Comparison of ENCODE assay signal across 1 cellular context in genomic region chr13:97288486-97288900, GRCh38.
TF ChIP-seq lines count a peak whose summit lies in the region.

No MANE protein-coding gene starts in this region.

TF ChIP-seq in HepG2, 621 proteins besides CTCF, POLR2A, EP300 and RAD21 (continued from another document):
- peak; percentile 72; the same call in 1 of the 2 replicates for TF ChIP-seq ZBTB4 (CRISPR knock-in tag; IDR thresholded peaks at IDR 0.05; ENCODE audit: borderline replicate concordance)
- peak; percentile 55; the same call in 1 of the 2 replicates for TF ChIP-seq MED1 (CRISPR knock-in tag; IDR thresholded peaks at IDR 0.05)
- TF ChIP-seq AHDC1 (CRISPR knock-in tag; IDR thresholded peaks at IDR 0.05; ENCODE audit: borderline replicate concordance): peak; percentile 53; the same call in 1 of the 2 replicates
- TF ChIP-seq, protein P1, sequence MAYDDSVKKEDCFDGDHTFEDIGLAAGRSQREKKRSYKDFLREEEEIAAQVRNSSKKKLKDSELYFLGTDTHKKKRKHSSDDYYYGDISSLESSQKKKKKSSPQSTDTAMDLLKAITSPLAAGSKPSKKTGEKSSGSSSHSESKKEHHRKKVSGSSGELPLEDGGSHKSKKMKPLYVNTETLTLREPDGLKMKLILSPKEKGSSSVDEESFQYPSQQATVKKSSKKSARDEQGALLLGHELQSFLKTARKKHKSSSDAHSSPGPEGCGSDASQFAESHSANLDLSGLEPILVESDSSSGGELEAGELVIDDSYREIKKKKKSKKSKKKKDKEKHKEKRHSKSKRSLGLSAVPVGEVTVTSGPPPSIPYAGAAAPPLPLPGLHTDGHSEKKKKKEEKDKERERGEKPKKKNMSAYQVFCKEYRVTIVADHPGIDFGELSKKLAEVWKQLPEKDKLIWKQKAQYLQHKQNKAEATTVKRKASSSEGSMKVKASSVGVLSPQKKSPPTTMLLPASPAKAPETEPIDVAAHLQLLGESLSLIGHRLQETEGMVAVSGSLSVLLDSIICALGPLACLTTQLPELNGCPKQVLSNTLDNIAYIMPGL (CRISPR knock-in tag; IDR thresholded peaks at IDR 0.05; ENCODE audit: borderline replicate concordance in 1 of 2, low read depth in 1 of 2): no peak
- 0 out of 2 replicates have a peak, but pooled peaks have one; percentile 22 for TF ChIP-seq RCOR2 (CRISPR knock-in tag; IDR thresholded peaks at IDR 0.05)
- TF ChIP-seq ZNF263 (CRISPR knock-in tag; IDR thresholded peaks at IDR 0.05): peak; percentile 45; the same call in 1 of the 2 replicates
- TF ChIP-seq FOXP1 (IDR thresholded peaks at IDR 0.05): no peak
- peak; percentile 33; the same call in 1 of the 2 replicates for TF ChIP-seq FOXP1 (CRISPR knock-in tag; IDR thresholded peaks at IDR 0.05)
- peak; percentile 79 for TF ChIP-seq NCOR1 (IDR thresholded peaks at IDR 0.05; ENCODE audit: borderline replicate concordance, low read length)
- TF ChIP-seq ZNF713 (CRISPR knock-in tag; IDR thresholded peaks at IDR 0.05): no peak
- TF ChIP-seq SALL1 (CRISPR knock-in tag; IDR thresholded peaks at IDR 0.05): peak; percentile 63
- peak; percentile 67; the same call in 1 of the 2 replicates for TF ChIP-seq POGZ (CRISPR knock-in tag; IDR thresholded peaks at IDR 0.05)
- TF ChIP-seq FOXP4 (CRISPR knock-in tag; IDR thresholded peaks at IDR 0.05): peak; percentile 26; the same call in 1 of the 2 replicates
